ENCODE assay signal across 8 cellular contexts in the genomic region with DNA sequence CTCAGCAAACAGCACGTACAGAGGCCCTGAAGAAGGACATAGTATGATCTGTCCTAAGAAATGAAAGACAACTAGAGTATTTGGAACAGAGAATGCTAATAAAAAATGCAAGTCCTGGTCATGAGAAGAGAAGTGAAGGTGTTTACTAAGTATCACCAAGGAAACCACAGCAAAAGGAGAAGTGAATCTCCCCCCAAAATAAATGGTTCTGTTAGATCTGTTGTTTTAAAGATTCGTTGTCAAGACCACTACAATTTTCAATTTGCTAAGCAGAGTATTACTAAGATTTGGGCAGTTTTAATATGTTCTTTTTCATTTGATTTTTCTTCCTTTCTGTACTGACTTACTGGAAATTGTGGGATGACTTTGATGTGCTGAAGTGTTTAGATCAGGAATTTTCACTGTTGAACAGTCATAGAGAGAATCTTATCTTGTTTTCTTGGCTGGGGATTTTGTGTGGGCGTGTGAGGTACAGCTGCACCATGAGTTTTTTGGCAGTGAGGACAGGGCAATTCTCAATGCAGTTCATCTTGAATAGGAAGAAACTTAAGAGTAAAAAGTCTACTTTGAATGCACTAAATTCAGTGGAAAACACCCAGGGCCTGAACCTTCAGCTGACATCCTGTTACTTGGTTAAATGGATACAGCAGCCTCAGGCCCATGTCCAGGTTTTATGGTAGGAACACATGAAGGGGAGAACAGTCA.
A peak's percentile ranks its signal among the peaks of the same experiment; 100 is the strongest.
DNase-seq lines count a peak whose midpoint lies in the region; ATAC-seq and TF ChIP-seq lines count a peak whose summit lies in the region.

No MANE protein-coding gene starts in this region.

- H3K9me3 Mint-ChIP-seq in memory B cell = peaks cover 11% of the 10 kb centered on the region
- no peaks in the 10 kb centered on the region for H3K9me3 Mint-ChIP-seq in CD4-positive, alpha-beta T cell

- no peaks in the 10 kb centered on the region for H3K36me3 ChIP-seq in adrenal gland (replicated peaks in 1 of 2)

- POLR2A ChIA-PET in CD4-positive, alpha-beta T cell (lab: Charles Lee) = interaction anchor here (1.4 to 3.4 kb wide), 5 partner anchors 12 to 132 kb away, joined by 3 to 15 read pairs (median 3); partner anchors contain the start of gene STIM2

- peaks cover 26% of the 10 kb centered on the region for H3K36me3 Mint-ChIP-seq in memory B cell
- H3K36me3 Mint-ChIP-seq in CD4-positive, alpha-beta T cell (ENCODE audit: low read depth) = peaks cover 21% of the 10 kb centered on the region

- peaks cover 19% of the 10 kb centered on the region for H3K4me1 Mint-ChIP-seq in memory B cell
- peaks cover 29% of the 10 kb centered on the region for H3K4me1 Mint-ChIP-seq in CD4-positive, alpha-beta T cell (ENCODE audit: low read depth)

- peaks cover 0 to 23% of the 10 kb centered on the region in 2 donors for H3K4me1 ChIP-seq in adrenal gland (replicated peaks in 1 of 2)

- no peak overlapping the region for H3K4me3 Mint-ChIP-seq in memory B cell
- H3K4me3 Mint-ChIP-seq in CD4-positive, alpha-beta T cell = no peak overlapping the region

- no peaks in the 10 kb centered on the region for H3K27me3 Mint-ChIP-seq in memory B cell
- no peaks in the 10 kb centered on the region for H3K27me3 Mint-ChIP-seq in CD4-positive, alpha-beta T cell

- CTCF ChIA-PET in CD4-positive, alpha-beta T cell (lab: Charles Lee) = interaction anchor here (0.5 to 1.8 kb wide), 5 partner anchors 10 to 1086 kb away, joined by 3 to 6 read pairs (median 4); no protein-coding TSS in a partner anchor

- WGBS in adrenal gland, 4 donors = 44 to 55% (median 50%) methylated on average over 3 of the region's 3 CpGs

- TF ChIP-seq POLR2A in adrenal gland (IDR thresholded peaks at IDR 0.05) = no peak

- no peak overlapping the region for H3K27ac Mint-ChIP-seq in memory B cell
- H3K27ac Mint-ChIP-seq in CD4-positive, alpha-beta T cell = no peak overlapping the region

- H3K27me3 ChIP-seq in adrenal gland = no peaks in the 10 kb centered on the region
- no peaks in the 10 kb centered on the region for H3K27me3 ChIP-seq in CD4-positive, alpha-beta T cell (ENCODE audit: control insufficient read depth, insufficient read depth, low read length)

- no peaks in the 10 kb centered on the region for H3K9me3 ChIP-seq in adrenal gland (replicated peaks in 1 of 3)
- no peaks in the 10 kb centered on the region for H3K9me3 ChIP-seq in CD4-positive, alpha-beta T cell (ENCODE audit: control insufficient read depth, low read length)

- DNase-seq in GM10266 (ENCODE audit: extremely low spot score) (peak; percentile 57), adrenal gland (peak; percentile 20 to 82 (median 63)), memory B cell (ENCODE audit: low spot score in 2 of 2) (peak; percentile 44 to 73), NCI-H2029 treated with DMSO at 0.1 percent for 48 hours (lab: John Stamatoyannopoulos, UW) (no peak), NCI-H526 (lab: John Stamatoyannopoulos, UW) (no peak)
- no peak for DNase-seq in CD4-positive, alpha-beta T cell

- H3K27ac ChIP-seq in adrenal gland = peak overlapping the region in 2 of 5 donors; percentile 11 to 53
- no peak overlapping the region for H3K27ac ChIP-seq in CD4-positive, alpha-beta T cell (ENCODE audit: low read depth, low read length)

- ATAC-seq in GM19463 (IDR thresholded peaks at IDR 0.05; ENCODE audit: unreplicated experiment) (peak; percentile 94), HG03442 (IDR thresholded peaks at IDR 0.05; ENCODE audit: unreplicated experiment) (peak; percentile 91), memory B cell (ENCODE audit: low read depth) (peak; percentile 80)
- ATAC-seq in CD4-positive, alpha-beta T cell (ENCODE audit: poor library complexity) = no peak

- TF ChIP-seq CTCF in GM10266 (IDR thresholded peaks at IDR 0.05; ENCODE audit: control insufficient read depth, insufficient read depth, low read depth, missing control alignments) = no peak
- no peak for TF ChIP-seq CTCF in adrenal gland (IDR thresholded peaks at IDR 0.05)
- no peak for TF ChIP-seq CTCF in CD4-positive, alpha-beta T cell (IDR thresholded peaks at IDR 0.05)

- H3K4me3 ChIP-seq in adrenal gland = no peak overlapping the region

- intact Hi-C loops in adrenal gland (cut with DNase I) = no loop called here
- intact Hi-C loops in CD4-positive, alpha-beta T cell (cut with DNase I, micrococcal nuclease) = no loop called here

Comparison
In these comparisons a context has a peak if more than half of its experiments do, and no peak if none do; other contexts are left out.
1. DNase-seq: peak in GM10266 (single experiment), adrenal gland (7 of 7) and memory B cell (2 of 2); none in NCI-H2029 treated with DMSO at 0.1 percent for 48 hours (single experiment), NCI-H526 (0 of 2) and CD4-positive, alpha-beta T cell (0 of 10).